8 cellular contexts compared by ENCODE assay signal in the genomic region with DNA sequence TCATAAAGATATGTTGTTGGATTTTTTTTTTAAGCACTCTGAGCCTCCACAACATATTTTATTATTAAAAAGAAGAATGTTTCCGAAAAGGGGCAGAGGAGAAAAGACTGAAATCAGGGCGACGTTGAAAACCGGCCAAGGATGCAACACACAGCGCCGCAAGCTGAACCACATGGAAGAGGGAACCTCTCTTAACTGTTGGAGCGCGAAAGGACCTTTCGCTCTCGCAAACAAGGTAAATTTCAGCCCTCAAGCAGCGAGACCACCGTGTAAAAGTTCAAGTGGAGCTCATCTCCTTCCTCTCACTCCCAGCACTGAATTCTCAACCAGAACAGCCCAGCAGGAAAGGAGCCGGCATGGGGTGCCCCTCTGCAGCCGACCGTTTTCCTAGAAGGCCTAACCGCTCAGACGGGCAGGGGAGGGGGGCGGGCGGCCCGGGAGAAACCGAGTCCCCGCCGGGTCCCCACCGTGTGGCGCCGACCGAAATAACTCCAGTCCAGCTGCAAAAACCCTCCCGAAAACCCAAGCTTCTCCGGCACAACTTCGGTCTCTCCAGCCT. TPM values are rescaled to one million over a fixed set of nuclear protein-coding genes. Genes with fewer than 3 reads are reported as not detected.
DNase-seq lines count a peak whose midpoint lies in the region; ATAC-seq and TF ChIP-seq lines count a peak whose summit lies in the region.

No MANE protein-coding gene starts in this region.

- H3K4me3 Mint-ChIP-seq in endothelial cell (ENCODE audit: unreplicated experiment): peak overlapping the region; percentile 99
- peak overlapping the region; percentile 86 to 95 (median 92) for H3K4me3 Mint-ChIP-seq in naive B cell

- H3K4me1 Mint-ChIP-seq in endothelial cell (ENCODE audit: unreplicated experiment) (peaks cover 5% of the 10 kb centered on the region), naive B cell (peaks cover 16 to 22% (median 17%) of the 10 kb centered on the region in 3 donors)

- H3K27me3 Mint-ChIP-seq in endothelial cell (ENCODE audit: unreplicated experiment) (no peaks in the 10 kb centered on the region), naive B cell (peaks cover 42 to 58% (median 44%) of the 10 kb centered on the region in 3 donors)

- H3K27ac Mint-ChIP-seq in endothelial cell (ENCODE audit: unreplicated experiment): peak overlapping the region; percentile 80
- H3K27ac Mint-ChIP-seq in naive B cell: peak overlapping the region in 2 of 6 donors; percentile 49 to 78

- DNase-seq in C1 segment of cervical spinal cord (lab: John Stamatoyannopoulos, UW): peak in 9 of 14 donors; percentile 1 to 45 (median 20)
- peak; percentile 36 to 39 for DNase-seq in SHP77 (lab: John Stamatoyannopoulos, UW)
- peak; percentile 9 for DNase-seq in endothelial cell (ENCODE audit: low spot score)
- DNase-seq in naive B cell: no peak
- DNase-seq in NCI-H226: no peak
- no peak for DNase-seq in DMS153 treated with DMSO at 0.1 percent for 48 hours (lab: John Stamatoyannopoulos, UW; ENCODE audit: unreplicated experiment)

- TF ChIP-seq CTCF in endothelial cell (IDR thresholded peaks at IDR 0.05; ENCODE audit: unreplicated experiment): no peak

- no peaks in the 10 kb centered on the region for H3K9me3 Mint-ChIP-seq in endothelial cell (ENCODE audit: unreplicated experiment)
- no peaks in the 10 kb centered on the region for H3K9me3 Mint-ChIP-seq in naive B cell

- no peaks in the 10 kb centered on the region for H3K36me3 Mint-ChIP-seq in endothelial cell (ENCODE audit: low read depth, unreplicated experiment)
- H3K36me3 Mint-ChIP-seq in naive B cell: no peaks in the 10 kb centered on the region

- ATAC-seq in GM18868 (IDR thresholded peaks at IDR 0.05; ENCODE audit: unreplicated experiment) (peak; percentile 13), HG03095 (IDR thresholded peaks at IDR 0.05; ENCODE audit: unreplicated experiment) (peak; percentile 17), naive B cell (ENCODE audit: low read depth in 2 of 2) (peak; percentile 40 to 43)

RNA-seq across cellular contexts. Expression of a gene that starts 0.6 kb away (rescaled TPM):
- 1.5 TPM for total RNA-seq in endothelial cell (ENCODE audit: unreplicated experiment)
- polyA plus RNA-seq in naive B cell (ENCODE audit: low read depth in 6 of 6): not detected

Comparison
In these comparisons a context has a peak if more than half of its experiments do, and no peak if none do; other contexts are left out.
1. DNase-seq: peak in C1 segment of cervical spinal cord (9 of 14), SHP77 (2 of 2) and endothelial cell (single experiment); none in naive B cell (single experiment), NCI-H226 (single experiment) and DMS153 treated with DMSO at 0.1 percent for 48 hours (single experiment).
2. Peak in every context shown above with its lines, with median percentiles within 50 percentile points of each other: ATAC-seq.